Comparison of ENCODE assay signal across 21 cellular contexts in the genomic region with DNA sequence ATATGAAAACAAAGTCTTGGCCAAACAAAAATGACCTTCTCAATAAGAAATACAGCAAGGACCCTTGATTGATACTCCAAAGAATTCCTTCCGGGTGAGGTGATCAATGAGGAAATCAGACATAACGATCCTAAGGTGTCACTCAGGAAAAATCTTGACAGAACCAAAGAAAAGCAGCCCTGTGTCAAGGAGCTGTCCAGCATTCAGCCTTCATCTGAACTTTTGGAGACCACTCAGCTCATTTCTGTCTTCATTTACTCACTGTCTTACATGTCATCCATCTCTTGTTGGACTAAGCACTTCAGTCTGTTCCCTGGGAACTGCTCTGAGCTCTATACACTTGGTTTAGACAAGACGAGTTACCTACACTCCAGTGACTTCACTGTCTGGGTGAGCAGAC.
DNase-seq lines count a peak whose midpoint lies in the region; ATAC-seq, FAIRE-seq and TF ChIP-seq lines count a peak whose summit lies in the region.
"Had no signal": no experiment of that assay in that cellular context is flagged by ENCODE, and none has a peak within 500 bp of the region (broad histone marks: within the 10 kb centered on the region; RNA-seq: fewer than 3 reads in every experiment).

No MANE protein-coding gene starts in this region.

- no peaks in the 10 kb centered on the region for H4K20me1 ChIP-seq in GM23338 (replicated peaks; ENCODE audit: insufficient read depth)
- H4K20me1 ChIP-seq: BLaER1 had no signal

- POLR2A ChIA-PET in A549 (lab: Yijun Ruan, JAX), result no interaction called here

- H3K18ac ChIP-seq in mesendoderm (ENCODE audit: low read length), result no peak overlapping the region

- H3K36me3 ChIP-seq in GM23338 (ENCODE audit: insufficient read depth) (no peaks in the 10 kb centered on the region), mesendoderm (ENCODE audit: control insufficient read depth, insufficient read depth, low read length) (no peaks in the 10 kb centered on the region)
- H3K36me3 ChIP-seq: BLaER1, HAP-1 had no signal

- no peaks in the 10 kb centered on the region for H3K27me3 Mint-ChIP-seq in GM23338 (ENCODE audit: insufficient read depth, low read depth, poor library complexity)
- H3K27me3 Mint-ChIP-seq: CD4-positive, CD25-positive, alpha-beta regulatory T cell had no signal

- no peak overlapping the region for H3K56ac ChIP-seq in mesendoderm (ENCODE audit: low read length)

- TF ChIP-seq CTCF in A549 (IDR thresholded peaks at IDR 0.05), result no peak
- TF ChIP-seq CTCF in GM23338 (conservative IDR thresholded peaks at IDR 0.05; ENCODE audit: low read depth in 2 of 2), result no peak

- H4K5ac ChIP-seq in mesendoderm (ENCODE audit: low read length), result no peak overlapping the region

- H3K4me3 ChIP-seq in A549, result no peak overlapping the region
- H3K4me3 ChIP-seq in GM23338, result no peak overlapping the region
- H3K4me3 ChIP-seq in mesendoderm (ENCODE audit: low read length), result no peak overlapping the region
- H3K4me3 ChIP-seq: BLaER1, HAP-1 had no signal

- H3K9me2 ChIP-seq in GM23338 (ENCODE audit: insufficient read depth), result 0 out of 2 replicates have a peak, but pooled peaks cover 3% of the 10 kb centered on the region

- FAIRE-seq in A549 (lab: Jason Lieb, UNC), result no peak
- FAIRE-seq: D721Med, GM12891, GM18507, H54 had no signal

- H3K4me1 Mint-ChIP-seq in GM23338, result peaks cover 36% of the 10 kb centered on the region
- H3K4me1 Mint-ChIP-seq: B cell; CD4-positive, CD25-positive, alpha-beta regulatory T cell had no signal

- WGBS in A549 (ENCODE audit: missing lambda C conversion rate), result 61% methylated on average over 3 of the region's 3 CpGs
- WGBS in mesendoderm (ENCODE audit: extremely low coverage, insufficient coverage, low lambda C conversion rate), result no CpG with 5 or more reads among the region's 3 CpGs

- H3F3A ChIP-seq in GM23338 (replicated peaks; ENCODE audit: low read depth), result no peaks in the 10 kb centered on the region

- no peaks in the 10 kb centered on the region for H3K9me3 ChIP-seq in A549
- H3K9me3 ChIP-seq: BLaER1, HAP-1 had no signal

- DNase-seq in A549 (ENCODE audit: low read depth in 1 of 2, low spot score in 1 of 2) (no peak), GM23338 (ENCODE audit: low spot score) (no peak), mesendoderm (no peak), NCI-H345 treated with DMSO at 0.1 percent for 48 hours (lab: John Stamatoyannopoulos, UW; ENCODE audit: unreplicated experiment) (no peak), COLO668 (lab: John Stamatoyannopoulos, UW; ENCODE audit: unreplicated experiment) (no peak), NCI-H1436 (lab: John Stamatoyannopoulos, UW) (no peak)
- DNase-seq: CD4-positive, CD25-positive, alpha-beta regulatory T cell; CD8-positive, alpha-beta T cell; DMS 273 treated with DMSO at 0.1 percent for 48 hours; EL; GDM1; GOT3 had no signal

- H3K27me3 ChIP-seq in GM23338 (ENCODE audit: insufficient read depth) (no peaks in the 10 kb centered on the region), mesendoderm (ENCODE audit: insufficient read depth, low read length, poor library complexity) (no peaks in the 10 kb centered on the region)
- H3K27me3 ChIP-seq: BLaER1 had no signal

- H2BK15ac ChIP-seq in mesendoderm (replicated peaks; ENCODE audit: low read depth), result no peak overlapping the region

- H3K4me2 ChIP-seq in A549 (no peak overlapping the region), GM23338 (no peak overlapping the region), mesendoderm (ENCODE audit: low read length) (no peak overlapping the region)
- H3K4me2 ChIP-seq: BLaER1 had no signal

- H3K4me1 ChIP-seq in A549 (peaks cover 15% of the 10 kb centered on the region), GM23338 (ENCODE audit: insufficient read depth) (peaks cover 25% of the 10 kb centered on the region), mesendoderm (ENCODE audit: control insufficient read depth, low read depth, low read length) (no peaks in the 10 kb centered on the region)
- H3K4me1 ChIP-seq: BLaER1, HAP-1 had no signal

- TF ChIP-seq EP300 in A549 (IDR thresholded peaks at IDR 0.05) (no peak), Ishikawa (IDR thresholded peaks at IDR 0.05; ENCODE audit: borderline replicate concordance) (no peak)

- no peak for TF ChIP-seq POLR2A in A549 (IDR thresholded peaks at IDR 0.05; ENCODE audit: low read length)

- H2BK5ac ChIP-seq in mesendoderm (ENCODE audit: low read length), result no peak overlapping the region

- H2AK5ac ChIP-seq in mesendoderm (ENCODE audit: low read length), result no peak overlapping the region

- ATAC-seq in A549 (no peak), GM23338 (no peak)
- ATAC-seq: CD8-positive, alpha-beta T cell had no signal

- no peak overlapping the region for H3K4ac ChIP-seq in mesendoderm (ENCODE audit: low read depth, low read length)

- no peak overlapping the region for H3K9ac ChIP-seq in mesendoderm (ENCODE audit: low read length)
- H3K9ac ChIP-seq: BLaER1 had no signal

- no peak overlapping the region for H4K8ac ChIP-seq in mesendoderm (ENCODE audit: low read depth, low read length)

- H3K36me3 Mint-ChIP-seq in GM23338 (ENCODE audit: low read depth), result no peaks in the 10 kb centered on the region
- H3K36me3 Mint-ChIP-seq: CD4-positive, CD25-positive, alpha-beta regulatory T cell; CD8-positive, alpha-beta T cell had no signal

- no peak overlapping the region for H3K27ac ChIP-seq in A549
- H3K27ac ChIP-seq in GM23338 (ENCODE audit: low read depth), result no peak overlapping the region
- H3K27ac ChIP-seq in mesendoderm (ENCODE audit: low read depth, low read length), result no peak overlapping the region
- H3K27ac ChIP-seq: BLaER1, C4-2B had no signal

- H2AFZ ChIP-seq in GM23338, result no peak overlapping the region

- H3K4me3 Mint-ChIP-seq in GM23338, result no peak overlapping the region
- H3K4me3 Mint-ChIP-seq: B cell; CD4-positive, CD25-positive, alpha-beta regulatory T cell; CD8-positive, alpha-beta T cell had no signal

- H3K23ac ChIP-seq in mesendoderm (ENCODE audit: low read length), result peak overlapping the region; percentile 85

- H3K27ac Mint-ChIP-seq in GM23338, result no peak overlapping the region
- H3K27ac Mint-ChIP-seq: B cell; CD4-positive, CD25-positive, alpha-beta regulatory T cell; CD8-positive, alpha-beta T cell had no signal

- H3K9me3 Mint-ChIP-seq in GM23338, result no peaks in the 10 kb centered on the region; the same call in 2 of the 3 replicates
- H3K9me3 Mint-ChIP-seq: CD8-positive, alpha-beta T cell had no signal

- TF ChIP-seq RAD21 in A549 (conservative IDR thresholded peaks at IDR 0.05 in 1 of 2, IDR thresholded peaks at IDR 0.05 in 1 of 2), result no peak
- TF ChIP-seq RAD21 in Ishikawa (IDR thresholded peaks at IDR 0.05; ENCODE audit: low read depth), result no peak

- no peaks in the 10 kb centered on the region for H3K79me1 ChIP-seq in mesendoderm (ENCODE audit: low read length)

- H2BK120ac ChIP-seq in mesendoderm (ENCODE audit: low read depth, low read length), result no peak overlapping the region

- CTCF ChIA-PET in A549 (lab: Yijun Ruan, JAX), result interaction anchor here (1.0 kb wide), 1 partner anchor 62 kb away, joined by 3 read pairs; no protein-coding TSS in a partner anchor

- H3K79me2 ChIP-seq in GM23338 (replicated peaks; ENCODE audit: insufficient read depth) (no peaks in the 10 kb centered on the region), mesendoderm (ENCODE audit: control insufficient read depth, insufficient read depth, low read length) (no peaks in the 10 kb centered on the region)

TF ChIP-seq in A549, 52 proteins besides CTCF, POLR2A, EP300 and RAD21 (continues in another document):
- TF ChIP-seq GATA3 (IDR thresholded peaks at IDR 0.05; ENCODE audit: borderline replicate concordance) (no peak), HDAC2 (IDR thresholded peaks at IDR 0.05) (no peak)
- TF ChIP-seq, protein P1, sequence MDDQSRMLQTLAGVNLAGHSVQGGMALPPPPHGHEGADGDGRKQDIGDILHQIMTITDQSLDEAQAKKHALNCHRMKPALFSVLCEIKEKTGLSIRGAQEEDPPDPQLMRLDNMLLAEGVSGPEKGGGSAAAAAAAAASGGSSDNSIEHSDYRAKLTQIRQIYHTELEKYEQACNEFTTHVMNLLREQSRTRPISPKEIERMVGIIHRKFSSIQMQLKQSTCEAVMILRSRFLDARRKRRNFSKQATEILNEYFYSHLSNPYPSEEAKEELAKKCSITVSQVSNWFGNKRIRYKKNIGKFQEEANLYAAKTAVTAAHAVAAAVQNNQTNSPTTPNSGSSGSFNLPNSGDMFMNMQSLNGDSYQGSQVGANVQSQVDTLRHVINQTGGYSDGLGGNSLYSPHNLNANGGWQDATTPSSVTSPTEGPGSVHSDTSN (IDR thresholded peaks at IDR 0.05), result no peak

TF ChIP-seq in Ishikawa, 13 proteins besides CTCF, POLR2A, EP300 and RAD21:
- TF ChIP-seq, protein P2, sequence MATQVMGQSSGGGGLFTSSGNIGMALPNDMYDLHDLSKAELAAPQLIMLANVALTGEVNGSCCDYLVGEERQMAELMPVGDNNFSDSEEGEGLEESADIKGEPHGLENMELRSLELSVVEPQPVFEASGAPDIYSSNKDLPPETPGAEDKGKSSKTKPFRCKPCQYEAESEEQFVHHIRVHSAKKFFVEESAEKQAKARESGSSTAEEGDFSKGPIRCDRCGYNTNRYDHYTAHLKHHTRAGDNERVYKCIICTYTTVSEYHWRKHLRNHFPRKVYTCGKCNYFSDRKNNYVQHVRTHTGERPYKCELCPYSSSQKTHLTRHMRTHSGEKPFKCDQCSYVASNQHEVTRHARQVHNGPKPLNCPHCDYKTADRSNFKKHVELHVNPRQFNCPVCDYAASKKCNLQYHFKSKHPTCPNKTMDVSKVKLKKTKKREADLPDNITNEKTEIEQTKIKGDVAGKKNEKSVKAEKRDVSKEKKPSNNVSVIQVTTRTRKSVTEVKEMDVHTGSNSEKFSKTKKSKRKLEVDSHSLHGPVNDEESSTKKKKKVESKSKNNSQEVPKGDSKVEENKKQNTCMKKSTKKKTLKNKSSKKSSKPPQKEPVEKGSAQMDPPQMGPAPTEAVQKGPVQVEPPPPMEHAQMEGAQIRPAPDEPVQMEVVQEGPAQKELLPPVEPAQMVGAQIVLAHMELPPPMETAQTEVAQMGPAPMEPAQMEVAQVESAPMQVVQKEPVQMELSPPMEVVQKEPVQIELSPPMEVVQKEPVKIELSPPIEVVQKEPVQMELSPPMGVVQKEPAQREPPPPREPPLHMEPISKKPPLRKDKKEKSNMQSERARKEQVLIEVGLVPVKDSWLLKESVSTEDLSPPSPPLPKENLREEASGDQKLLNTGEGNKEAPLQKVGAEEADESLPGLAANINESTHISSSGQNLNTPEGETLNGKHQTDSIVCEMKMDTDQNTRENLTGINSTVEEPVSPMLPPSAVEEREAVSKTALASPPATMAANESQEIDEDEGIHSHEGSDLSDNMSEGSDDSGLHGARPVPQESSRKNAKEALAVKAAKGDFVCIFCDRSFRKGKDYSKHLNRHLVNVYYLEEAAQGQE (IDR thresholded peaks at IDR 0.05; ENCODE audit: low read depth), result peak; percentile 80
- TF ChIP-seq CREB1 (IDR thresholded peaks at IDR 0.05; ENCODE audit: low read depth), result no peak
